8 cellular contexts compared by ENCODE assay signal in genomic region chr11:123430736-123431356, GRCh38. TPM values are rescaled to one million over a fixed set of nuclear protein-coding genes. Genes with fewer than 3 reads are reported as not detected.
DNase-seq lines count a peak whose midpoint lies in the region; TF ChIP-seq lines count a peak whose summit lies in the region.

No MANE protein-coding gene starts in this region.

- peak overlapping the region; percentile 92 to 98 (median 92) for H3K4me3 Mint-ChIP-seq in nephron

- peak overlapping the region; percentile 81 for H2AFZ ChIP-seq in GM23248

- H3K36me3 Mint-ChIP-seq in nephron (ENCODE audit: low read depth): no peaks in the 10 kb centered on the region

- H3K9me3 ChIP-seq in GM23248 (ENCODE audit: low read depth): no peaks in the 10 kb centered on the region
- H3K9me3 ChIP-seq in thymus (ENCODE audit: control insufficient read depth): no peaks in the 10 kb centered on the region

- H3F3A ChIP-seq in GM23248 (ENCODE audit: insufficient read depth): peaks cover 18% of the 10 kb centered on the region

- TF ChIP-seq CTCF in fibroblast of pulmonary artery (IDR thresholded peaks at IDR 0.05; ENCODE audit: low read length, missing control alignments) (no peak), nephron (IDR thresholded peaks at IDR 0.05; ENCODE audit: unreplicated experiment in 3 of 3) (no peak)

- peak overlapping the region; percentile 78 for H3K4me2 ChIP-seq in GM23248 (ENCODE audit: unreplicated experiment)

- H3K36me3 ChIP-seq in GM23248 (ENCODE audit: low read depth) (no peaks in the 10 kb centered on the region), thymus (ENCODE audit: control insufficient read depth, insufficient read depth) (no peaks in the 10 kb centered on the region)

- H3K27ac ChIP-seq in GM23248: peak overlapping the region; percentile 95
- peak overlapping the region; percentile 88 for H3K27ac ChIP-seq in thymus (ENCODE audit: low read depth)

- H3K27me3 Mint-ChIP-seq in nephron (ENCODE audit: low read depth): peaks cover 12% of the 10 kb centered on the region

- peak overlapping the region in 2 of 3 experiments; percentile 27 to 72 for H3K27ac Mint-ChIP-seq in nephron

- peak overlapping the region; percentile 83 for H3K9ac ChIP-seq in GM23248

- H3K4me3 ChIP-seq in GM23248: peak overlapping the region; percentile 81
- H3K4me3 ChIP-seq in fibroblast of pulmonary artery (replicated peaks; ENCODE audit: low read depth, low read length): peak overlapping the region; percentile 77
- peak overlapping the region; percentile 74 for H3K4me3 ChIP-seq in thymus (ENCODE audit: low read length)

- no peaks in the 10 kb centered on the region for H3K9me3 Mint-ChIP-seq in nephron

- in situ Hi-C loops in GM23248 (cut with MboI): no loop called here

- no peaks in the 10 kb centered on the region for H3K9me2 ChIP-seq in GM23248 (ENCODE audit: insufficient read depth)

- H3K4me1 Mint-ChIP-seq in nephron: peaks cover 63% of the 10 kb centered on the region

- H3K27me3 ChIP-seq in GM23248 (replicated peaks; ENCODE audit: insufficient read depth): no peaks in the 10 kb centered on the region
- H3K27me3 ChIP-seq in thymus (ENCODE audit: control insufficient read depth, insufficient read depth): no peaks in the 10 kb centered on the region

- H3K4me1 ChIP-seq in GM23248 (ENCODE audit: insufficient read depth) (peaks cover 25% of the 10 kb centered on the region), thymus (ENCODE audit: control insufficient read depth, insufficient read depth, low read length) (peaks cover 42% of the 10 kb centered on the region)

- peak; percentile 67 for DNase-seq in DMS79 treated with DMSO at 0.1 percent for 48 hours (lab: John Stamatoyannopoulos, UW)
- peak; percentile 77 for DNase-seq in GM23248
- peak; percentile 62 for DNase-seq in NCI-H2196 (lab: John Stamatoyannopoulos, UW; ENCODE audit: unreplicated experiment)
- DNase-seq in activated T-cell treated with anti-CD3 and anti-CD28 coated beads for 24 hours (ENCODE audit: low read depth): peak; percentile 39
- peak; percentile 68 for DNase-seq in fibroblast of pulmonary artery (ENCODE audit: low read depth)
- DNase-seq in HCEC 1CT: no peak

- H3K79me2 ChIP-seq in GM23248 (ENCODE audit: insufficient read depth): peaks cover 48% of the 10 kb centered on the region

- H4K20me1 ChIP-seq in GM23248 (ENCODE audit: insufficient read depth): no peaks in the 10 kb centered on the region

- WGBS in GM23248 (ENCODE audit: low coverage in 1 of 2, low lambda C conversion rate in 2 of 2, missing lambda C conversion rate in 2 of 2), 2 experiments: 1 to 2% methylated on average over 49 to 52 of the region's 61 CpGs
- under 1% methylated on average over 61 of the region's 61 CpGs for whole genome bisulfite sequencing in thymus

RNA-seq across cellular contexts. Expression of gene GRAMD1B, which starts 0.8 kb away (rescaled TPM):
- 14.8 and 21.4 TPM in 2 replicates for total RNA-seq in GM23248 (2014; rRNA removed; shearing (Covaris generic))
- 3.3 and 4.1 TPM in 2 replicates for polyA plus RNA-seq in GM23248 (2016; fragmentation: Nextera tagmentation; extraction: Ambion mirVana)
- 4.8 TPM for polyA plus RNA-seq in thymus
